In genomic region chr22:45254388-45254787, GRCh38 we compare ENCODE assay signal across 22 cellular contexts. TPM values are rescaled to one million over a fixed set of nuclear protein-coding genes. Genes with fewer than 3 reads are reported as not detected.
A peak's percentile ranks its signal among the peaks of the same experiment; 100 is the strongest.
DNase-seq lines count a peak whose midpoint lies in the region; ATAC-seq, FAIRE-seq and TF ChIP-seq lines count a peak whose summit lies in the region.
"Had no signal": no experiment of that assay in that cellular context is flagged by ENCODE, and none has a peak within 500 bp of the region (broad histone marks: within the 10 kb centered on the region; RNA-seq: fewer than 3 reads in every experiment).

No MANE protein-coding gene starts in this region.

- H2AFZ ChIP-seq in OCI-LY3 (ENCODE audit: low read depth, low read length), result no peak overlapping the region
- H2AFZ ChIP-seq in trophoblast cell (ENCODE audit: insufficient read depth, low read length, poor library complexity), result no peak overlapping the region

- no peaks in the 10 kb centered on the region for H3K79me2 ChIP-seq in OCI-LY3 (ENCODE audit: low read length)
- no peaks in the 10 kb centered on the region for H3K79me2 ChIP-seq in trophoblast cell (ENCODE audit: control insufficient read depth, insufficient read depth, low read length, poor library complexity)

- no peak overlapping the region for H2BK120ac ChIP-seq in trophoblast cell (ENCODE audit: insufficient read depth, low read length, poor library complexity)

- H3K9me3 ChIP-seq in OCI-LY3 (ENCODE audit: insufficient read depth, low read length) (no peaks in the 10 kb centered on the region), trophoblast cell (ENCODE audit: insufficient read depth, low read depth, low read length) (peaks cover 5% of the 10 kb centered on the region), small intestine (ENCODE audit: control insufficient read depth, low read depth) (no peaks in the 10 kb centered on the region)
- H3K9me3 ChIP-seq: mucosa of descending colon, thyroid gland had no signal

- no peak overlapping the region for H4K12ac ChIP-seq in trophoblast cell (ENCODE audit: low read depth, low read length)

- H3K36me3 ChIP-seq in OCI-LY3 (replicated peaks; ENCODE audit: low read depth, low read length), result no peaks in the 10 kb centered on the region
- no peaks in the 10 kb centered on the region for H3K36me3 ChIP-seq in trophoblast cell (ENCODE audit: control insufficient read depth in 1 of 2, insufficient read depth in 2 of 2, low read length in 2 of 2)
- no peaks in the 10 kb centered on the region for H3K36me3 ChIP-seq in small intestine (ENCODE audit: control insufficient read depth in 2 of 2, insufficient read depth in 2 of 2, low read length in 2 of 2)
- H3K36me3 ChIP-seq: thyroid gland had no signal

- no peak overlapping the region for H2BK12ac ChIP-seq in trophoblast cell (ENCODE audit: low read length)

- no peak overlapping the region for H3K18ac ChIP-seq in trophoblast cell (ENCODE audit: low read length)

- H3K4me1 ChIP-seq in OCI-LY3 (ENCODE audit: low read length), result peaks cover 22% of the 10 kb centered on the region
- H3K4me1 ChIP-seq in trophoblast cell (ENCODE audit: control insufficient read depth in 1 of 2, insufficient read depth in 2 of 2, low read length in 2 of 2), result no peaks in the 10 kb centered on the region
- no peaks in the 10 kb centered on the region for H3K4me1 ChIP-seq in small intestine (ENCODE audit: control insufficient read depth in 2 of 2, insufficient read depth in 1 of 2, low read depth in 1 of 2, low read length in 1 of 2)
- H3K4me1 ChIP-seq: thyroid gland had no signal

- no peaks in the 10 kb centered on the region for H4K20me1 ChIP-seq in OCI-LY3 (ENCODE audit: insufficient read depth, low read length)

- H3K79me1 ChIP-seq in trophoblast cell (ENCODE audit: low read length), result no peaks in the 10 kb centered on the region

- H2BK5ac ChIP-seq in trophoblast cell (ENCODE audit: low read depth, low read length, poor library complexity), result no peak overlapping the region

- FAIRE-seq in small intestine (lab: Jason Lieb, UNC), result no peak
- FAIRE-seq: colon, HTR-8/SVneo had no signal

- H4K91ac ChIP-seq in trophoblast cell (ENCODE audit: low read depth, low read length), result no peak overlapping the region

- WGBS in trophoblast cell (ENCODE audit: extremely low coverage, insufficient coverage, insufficient read length), result no CpG with 5 or more reads among the region's 7 CpGs
- WGBS in small intestine, 3 donors, result 71 to 91% (median 90%) methylated on average over 6 to 7 of the region's 7 CpGs

- no peak overlapping the region for H3K4ac ChIP-seq in trophoblast cell (ENCODE audit: low read depth, low read length)

- peak overlapping the region; percentile 17; the same call in 1 of the 2 replicates for H3K9ac ChIP-seq in OCI-LY3 (ENCODE audit: low read length)
- H3K9ac ChIP-seq in trophoblast cell (ENCODE audit: low read length), result no peak overlapping the region

- H3K27me3 ChIP-seq in OCI-LY3 (ENCODE audit: low read depth, low read length) (peaks cover 27% of the 10 kb centered on the region), trophoblast cell (ENCODE audit: insufficient read depth, low read length) (no peaks in the 10 kb centered on the region), small intestine (ENCODE audit: control insufficient read depth in 2 of 2, insufficient read depth in 2 of 2, low read length in 2 of 2) (no peaks in the 10 kb centered on the region)
- H3K27me3 ChIP-seq: thyroid gland had no signal

- peak; percentile 14 for ATAC-seq in GM18502 (IDR thresholded peaks at IDR 0.05; ENCODE audit: poor library complexity, unreplicated experiment)
- ATAC-seq in GM21447 (IDR thresholded peaks at IDR 0.05; ENCODE audit: unreplicated experiment), result peak; percentile 21
- ATAC-seq: left lobe of liver, Right ventricle myocardium inferior had no signal

- TF ChIP-seq CTCF in OCI-LY3 (IDR thresholded peaks at IDR 0.05; ENCODE audit: low read depth, low read length), result no peak

- DNase-seq in trophoblast cell (no peak), small intestine (no peak), mesenteric fat pad (ENCODE audit: low spot score) (no peak), NCI-H526 (lab: John Stamatoyannopoulos, UW) (no peak)
- DNase-seq: activated CD4-positive, alpha-beta T cell treated with anti-CD3 and anti-CD28 coated beads, Interleukin-2, amount 50 U/mL, for 4 hours; activated naive CD8-positive, alpha-beta T cell treated with anti-CD3 and anti-CD28 coated beads, Interleukin-2, amount 10 ng/mL, durations not matched to agents 7 days and 5 days; COR-L47; Karpas-422; mucosa of descending colon; NCI-H2029 treated with DMSO at 0.1 percent for 48 hours; NCI-H510A treated with DMSO at 0.1 percent for 48 hours; retina; thyroid gland had no signal

- H3K27ac ChIP-seq in OCI-LY3 (ENCODE audit: low read length) (no peak overlapping the region), trophoblast cell (ENCODE audit: low read depth, low read length) (no peak overlapping the region), small intestine (ENCODE audit: low read depth in 1 of 2, low read length in 1 of 2) (peak overlapping the region in 1 of 2 donors; percentile 44)
- H3K27ac ChIP-seq: thyroid gland had no signal

- no peak overlapping the region for H3K23ac ChIP-seq in trophoblast cell (ENCODE audit: low read length)

- H3K4me3 ChIP-seq in OCI-LY3 (ENCODE audit: low read length) (peak overlapping the region; percentile 42), trophoblast cell (ENCODE audit: low read depth, low read length) (no peak overlapping the region), small intestine (ENCODE audit: low read depth in 1 of 2, low read length in 2 of 2) (no peak overlapping the region)
- H3K4me3 ChIP-seq: mucosa of descending colon, thyroid gland had no signal

- H3K14ac ChIP-seq in trophoblast cell (ENCODE audit: low read length), result no peak overlapping the region

- peak overlapping the region; percentile 21 for H2AK5ac ChIP-seq in trophoblast cell (ENCODE audit: low read length)

- H3K4me2 ChIP-seq in OCI-LY3 (ENCODE audit: low read length) (peak overlapping the region; percentile 59), trophoblast cell (ENCODE audit: low read length) (no peak overlapping the region)

- no peak overlapping the region for H4K8ac ChIP-seq in trophoblast cell (ENCODE audit: low read depth, low read length)

RNA-seq across cellular contexts. Expression of gene KIAA0930, which starts 13.7 kb away (rescaled TPM):
- polyA plus RNA-seq in trophoblast cell (2013), result 68.2 and 71.9 TPM in 2 replicates
- 10 to 100 TPM; 23.0 to 29.0 (median 28.9) TPM for polyA plus RNA-seq in small intestine
- 65.7 TPM for total RNA-seq in mesenteric fat pad

RNA-seq across cellular contexts. Expression of gene UPK3A, which starts 30.4 kb away (rescaled TPM):
- polyA plus RNA-seq in trophoblast cell (2013), result not detected in 2 replicates
- polyA plus RNA-seq in small intestine, result under 1 TPM in 1 of 3 donors, not detected in 2; 0.36 TPM
- total RNA-seq in mesenteric fat pad, result not detected
- total RNA-seq: activated naive CD8-positive, alpha-beta T cell treated with anti-CD3 and anti-CD28 coated beads, Interleukin-2, amount 10 ng/mL, durations not matched to agents 7 days and 5 days; Daoy; fibroblast of lung; left lobe of liver had no signal
- polyA plus RNA-seq: fibroblast of lung had no signal

RNA-seq across cellular contexts. Expression of gene FAM118A, which starts 55.3 kb away (rescaled TPM):
- 23.9 and 25.5 TPM in 2 replicates for polyA plus RNA-seq in trophoblast cell (2013)
- 10 to 100 TPM in 2 of 3 donors, 1 to 10 TPM in 1; 4.5 to 31.6 (median 17.9) TPM for polyA plus RNA-seq in small intestine
- 22.2 TPM for total RNA-seq in mesenteric fat pad
